2 cellular contexts compared by ENCODE assay signal in the genomic region with DNA sequence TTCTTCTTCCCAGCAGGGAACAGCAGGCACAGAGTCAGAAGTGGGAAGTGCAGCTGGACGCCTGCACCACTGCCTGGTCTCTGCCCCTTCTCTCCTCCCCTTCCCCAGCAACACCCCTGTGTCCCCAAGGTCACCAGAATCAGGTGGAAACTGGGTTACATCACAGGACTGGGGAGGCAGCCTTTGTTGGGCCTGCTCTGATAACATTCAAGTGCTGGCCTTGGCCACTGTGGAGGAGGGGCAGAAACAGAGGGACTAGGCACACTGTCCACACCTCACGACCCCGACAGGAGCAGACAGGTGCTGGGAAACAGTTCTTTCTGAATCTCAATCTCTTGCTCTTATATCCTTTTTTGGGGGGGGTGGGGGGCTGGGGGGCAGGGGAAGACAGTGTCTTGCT.
TF ChIP-seq lines count a peak whose summit lies in the region.
"Not testable (repeated sequence)": the region's sequence is repeated elsewhere in the genome, so short reads cannot be mapped to it uniquely, and the experiment has no call there.

No MANE protein-coding gene starts in this region.

TF ChIP-seq in K562, 482 proteins besides CTCF, POLR2A, EP300 and RAD21:
- peak; percentile 46; the same call in 1 of the 2 replicates for TF ChIP-seq ESRRA (IDR thresholded peaks at IDR 0.05; ENCODE audit: borderline replicate concordance, low read depth)

TF ChIP-seq in HepG2, 621 proteins besides CTCF, POLR2A, EP300 and RAD21 (continues in another document):
- peak; percentile 35; the same call in 1 of the 2 replicates for TF ChIP-seq NCOA2 (CRISPR knock-in tag; IDR thresholded peaks at IDR 0.05)
- peak; percentile 64 for TF ChIP-seq SALL1 (CRISPR knock-in tag; IDR thresholded peaks at IDR 0.05)
- peak; percentile 49; the same call in 1 of the 2 replicates for TF ChIP-seq SOX5 (CRISPR knock-in tag; IDR thresholded peaks at IDR 0.05; ENCODE audit: borderline replicate concordance)
- 0 out of 2 replicates have a peak, but pooled peaks have one; percentile 11 for TF ChIP-seq MED1 (CRISPR knock-in tag; IDR thresholded peaks at IDR 0.05)
- 0 out of 2 replicates have a peak, but pooled peaks have one; percentile 15 for TF ChIP-seq NR2C2 (CRISPR knock-in tag; IDR thresholded peaks at IDR 0.05; ENCODE audit: borderline replicate concordance)
- 0 out of 2 replicates have a peak, but pooled peaks have one; percentile 37 for TF ChIP-seq ZMYM3 (CRISPR knock-in tag; IDR thresholded peaks at IDR 0.05)
- TF ChIP-seq ZMYM4 (CRISPR knock-in tag; IDR thresholded peaks at IDR 0.05), result peak; percentile 40; the same call in 1 of the 2 replicates
- peak; percentile 84 for TF ChIP-seq ZNF121 (CRISPR knock-in tag; IDR thresholded peaks at IDR 0.05)
- TF ChIP-seq, protein P1, sequence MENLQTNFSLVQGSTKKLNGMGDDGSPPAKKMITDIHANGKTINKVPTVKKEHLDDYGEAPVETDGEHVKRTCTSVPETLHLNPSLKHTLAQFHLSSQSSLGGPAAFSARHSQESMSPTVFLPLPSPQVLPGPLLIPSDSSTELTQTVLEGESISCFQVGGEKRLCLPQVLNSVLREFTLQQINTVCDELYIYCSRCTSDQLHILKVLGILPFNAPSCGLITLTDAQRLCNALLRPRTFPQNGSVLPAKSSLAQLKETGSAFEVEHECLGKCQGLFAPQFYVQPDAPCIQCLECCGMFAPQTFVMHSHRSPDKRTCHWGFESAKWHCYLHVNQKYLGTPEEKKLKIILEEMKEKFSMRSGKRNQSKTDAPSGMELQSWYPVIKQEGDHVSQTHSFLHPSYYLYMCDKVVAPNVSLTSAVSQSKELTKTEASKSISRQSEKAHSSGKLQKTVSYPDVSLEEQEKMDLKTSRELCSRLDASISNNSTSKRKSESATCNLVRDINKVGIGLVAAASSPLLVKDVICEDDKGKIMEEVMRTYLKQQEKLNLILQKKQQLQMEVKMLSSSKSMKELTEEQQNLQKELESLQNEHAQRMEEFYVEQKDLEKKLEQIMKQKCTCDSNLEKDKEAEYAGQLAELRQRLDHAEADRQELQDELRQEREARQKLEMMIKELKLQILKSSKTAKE (CRISPR knock-in tag; IDR thresholded peaks at IDR 0.05; ENCODE audit: borderline replicate concordance), result peak; percentile 59; the same call in 1 of the 2 replicates
- TF ChIP-seq, protein P2, sequence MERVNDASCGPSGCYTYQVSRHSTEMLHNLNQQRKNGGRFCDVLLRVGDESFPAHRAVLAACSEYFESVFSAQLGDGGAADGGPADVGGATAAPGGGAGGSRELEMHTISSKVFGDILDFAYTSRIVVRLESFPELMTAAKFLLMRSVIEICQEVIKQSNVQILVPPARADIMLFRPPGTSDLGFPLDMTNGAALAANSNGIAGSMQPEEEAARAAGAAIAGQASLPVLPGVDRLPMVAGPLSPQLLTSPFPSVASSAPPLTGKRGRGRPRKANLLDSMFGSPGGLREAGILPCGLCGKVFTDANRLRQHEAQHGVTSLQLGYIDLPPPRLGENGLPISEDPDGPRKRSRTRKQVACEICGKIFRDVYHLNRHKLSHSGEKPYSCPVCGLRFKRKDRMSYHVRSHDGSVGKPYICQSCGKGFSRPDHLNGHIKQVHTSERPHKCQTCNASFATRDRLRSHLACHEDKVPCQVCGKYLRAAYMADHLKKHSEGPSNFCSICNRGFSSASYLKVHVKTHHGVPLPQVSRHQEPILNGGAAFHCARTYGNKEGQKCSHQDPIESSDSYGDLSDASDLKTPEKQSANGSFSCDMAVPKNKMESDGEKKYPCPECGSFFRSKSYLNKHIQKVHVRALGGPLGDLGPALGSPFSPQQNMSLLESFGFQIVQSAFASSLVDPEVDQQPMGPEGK (CRISPR knock-in tag; IDR thresholded peaks at IDR 0.05), result peak; percentile 59
- TF ChIP-seq NR2F6, SOX13, LCORL, NONO (IDR thresholded peaks at IDR 0.05): not testable (repeated sequence)
- TF ChIP-seq NR2F6 (CRISPR knock-in tag; IDR thresholded peaks at IDR 0.05), result peak; percentile 51; the same call in 1 of the 2 replicates
- 0 out of 2 replicates have a peak, but pooled peaks have one; percentile 36 for TF ChIP-seq ZNF451 (CRISPR knock-in tag; IDR thresholded peaks at IDR 0.05)
- TF ChIP-seq ZSCAN21 (CRISPR knock-in tag; IDR thresholded peaks at IDR 0.05; ENCODE audit: borderline replicate concordance), result peak; percentile 34; the same call in 1 of the 2 replicates
- TF ChIP-seq, protein P3, sequence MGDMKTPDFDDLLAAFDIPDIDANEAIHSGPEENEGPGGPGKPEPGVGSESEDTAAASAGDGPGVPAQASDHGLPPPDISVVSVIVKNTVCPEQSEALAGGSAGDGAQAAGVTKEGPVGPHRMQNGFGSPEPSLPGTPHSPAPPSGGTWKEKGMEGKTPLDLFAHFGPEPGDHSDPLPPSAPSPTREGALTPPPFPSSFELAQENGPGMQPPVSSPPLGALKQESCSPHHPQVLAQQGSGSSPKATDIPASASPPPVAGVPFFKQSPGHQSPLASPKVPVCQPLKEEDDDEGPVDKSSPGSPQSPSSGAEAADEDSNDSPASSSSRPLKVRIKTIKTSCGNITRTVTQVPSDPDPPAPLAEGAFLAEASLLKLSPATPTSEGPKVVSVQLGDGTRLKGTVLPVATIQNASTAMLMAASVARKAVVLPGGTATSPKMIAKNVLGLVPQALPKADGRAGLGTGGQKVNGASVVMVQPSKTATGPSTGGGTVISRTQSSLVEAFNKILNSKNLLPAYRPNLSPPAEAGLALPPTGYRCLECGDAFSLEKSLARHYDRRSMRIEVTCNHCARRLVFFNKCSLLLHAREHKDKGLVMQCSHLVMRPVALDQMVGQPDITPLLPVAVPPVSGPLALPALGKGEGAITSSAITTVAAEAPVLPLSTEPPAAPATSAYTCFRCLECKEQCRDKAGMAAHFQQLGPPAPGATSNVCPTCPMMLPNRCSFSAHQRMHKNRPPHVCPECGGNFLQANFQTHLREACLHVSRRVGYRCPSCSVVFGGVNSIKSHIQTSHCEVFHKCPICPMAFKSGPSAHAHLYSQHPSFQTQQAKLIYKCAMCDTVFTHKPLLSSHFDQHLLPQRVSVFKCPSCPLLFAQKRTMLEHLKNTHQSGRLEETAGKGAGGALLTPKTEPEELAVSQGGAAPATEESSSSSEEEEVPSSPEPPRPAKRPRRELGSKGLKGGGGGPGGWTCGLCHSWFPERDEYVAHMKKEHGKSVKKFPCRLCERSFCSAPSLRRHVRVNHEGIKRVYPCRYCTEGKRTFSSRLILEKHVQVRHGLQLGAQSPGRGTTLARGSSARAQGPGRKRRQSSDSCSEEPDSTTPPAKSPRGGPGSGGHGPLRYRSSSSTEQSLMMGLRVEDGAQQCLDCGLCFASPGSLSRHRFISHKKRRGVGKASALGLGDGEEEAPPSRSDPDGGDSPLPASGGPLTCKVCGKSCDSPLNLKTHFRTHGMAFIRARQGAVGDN (CRISPR knock-in tag; IDR thresholded peaks at IDR 0.05), result peak; percentile 27; the same call in 1 of the 2 replicates
- peak; percentile 28; the same call in 1 of the 2 replicates for TF ChIP-seq ZFY (CRISPR knock-in tag; IDR thresholded peaks at IDR 0.05)
- 0 out of 2 replicates have a peak, but pooled peaks have one; percentile 11 for TF ChIP-seq CEBPG (CRISPR knock-in tag; IDR thresholded peaks at IDR 0.05)
- TF ChIP-seq, protein P4, sequence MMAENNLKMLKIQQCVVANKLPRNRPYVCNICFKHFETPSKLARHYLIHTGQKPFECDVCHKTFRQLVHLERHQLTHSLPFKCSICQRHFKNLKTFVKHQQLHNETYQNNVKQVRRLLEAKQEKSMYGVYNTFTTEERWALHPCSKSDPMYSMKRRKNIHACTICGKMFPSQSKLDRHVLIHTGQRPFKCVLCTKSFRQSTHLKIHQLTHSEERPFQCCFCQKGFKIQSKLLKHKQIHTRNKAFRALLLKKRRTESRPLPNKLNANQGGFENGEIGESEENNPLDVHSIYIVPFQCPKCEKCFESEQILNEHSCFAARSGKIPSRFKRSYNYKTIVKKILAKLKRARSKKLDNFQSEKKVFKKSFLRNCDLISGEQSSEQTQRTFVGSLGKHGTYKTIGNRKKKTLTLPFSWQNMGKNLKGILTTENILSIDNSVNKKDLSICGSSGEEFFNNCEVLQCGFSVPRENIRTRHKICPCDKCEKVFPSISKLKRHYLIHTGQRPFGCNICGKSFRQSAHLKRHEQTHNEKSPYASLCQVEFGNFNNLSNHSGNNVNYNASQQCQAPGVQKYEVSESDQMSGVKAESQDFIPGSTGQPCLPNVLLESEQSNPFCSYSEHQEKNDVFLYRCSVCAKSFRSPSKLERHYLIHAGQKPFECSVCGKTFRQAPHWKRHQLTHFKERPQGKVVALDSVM (CRISPR knock-in tag; IDR thresholded peaks at IDR 0.05), result peak; percentile 42; the same call in 1 of the 2 replicates
- peak; percentile 44; the same call in 1 of the 2 replicates for TF ChIP-seq ZMYM2 (CRISPR knock-in tag; IDR thresholded peaks at IDR 0.05)
- 0 out of 2 replicates have a peak, but pooled peaks have one; percentile 34 for TF ChIP-seq ZNF331 (CRISPR knock-in tag; IDR thresholded peaks at IDR 0.05)
- TF ChIP-seq HDAC2 (CRISPR knock-in tag; IDR thresholded peaks at IDR 0.05), result peak; percentile 26; the same call in 1 of the 2 replicates
- peak in 1 of 2 experiments; percentile 82; a peak in 2 of 4 replicates for TF ChIP-seq SOX13 (CRISPR knock-in tag; conservative IDR thresholded peaks at IDR 0.05 in 1 of 2, IDR thresholded peaks at IDR 0.05 in 1 of 2)
- TF ChIP-seq FOXA3 (CRISPR knock-in tag; IDR thresholded peaks at IDR 0.05), result 0 out of 2 replicates have a peak, but pooled peaks have one; percentile 29
- TF ChIP-seq PITX1 (CRISPR knock-in tag; IDR thresholded peaks at IDR 0.05), result 0 out of 2 replicates have a peak, but pooled peaks have one; percentile 38
- peak; percentile 52 for TF ChIP-seq GATAD2A (CRISPR knock-in tag; IDR thresholded peaks at IDR 0.05)
- 0 out of 2 replicates have a peak, but pooled peaks have one; percentile 19 for TF ChIP-seq LCORL (CRISPR knock-in tag; IDR thresholded peaks at IDR 0.05)
- TF ChIP-seq TARDBP (CRISPR knock-in tag; IDR thresholded peaks at IDR 0.05), result peak; percentile 58; the same call in 1 of the 2 replicates
- peak; percentile 61 for TF ChIP-seq RARA (CRISPR knock-in tag; IDR thresholded peaks at IDR 0.05)
- TF ChIP-seq, protein P5, sequence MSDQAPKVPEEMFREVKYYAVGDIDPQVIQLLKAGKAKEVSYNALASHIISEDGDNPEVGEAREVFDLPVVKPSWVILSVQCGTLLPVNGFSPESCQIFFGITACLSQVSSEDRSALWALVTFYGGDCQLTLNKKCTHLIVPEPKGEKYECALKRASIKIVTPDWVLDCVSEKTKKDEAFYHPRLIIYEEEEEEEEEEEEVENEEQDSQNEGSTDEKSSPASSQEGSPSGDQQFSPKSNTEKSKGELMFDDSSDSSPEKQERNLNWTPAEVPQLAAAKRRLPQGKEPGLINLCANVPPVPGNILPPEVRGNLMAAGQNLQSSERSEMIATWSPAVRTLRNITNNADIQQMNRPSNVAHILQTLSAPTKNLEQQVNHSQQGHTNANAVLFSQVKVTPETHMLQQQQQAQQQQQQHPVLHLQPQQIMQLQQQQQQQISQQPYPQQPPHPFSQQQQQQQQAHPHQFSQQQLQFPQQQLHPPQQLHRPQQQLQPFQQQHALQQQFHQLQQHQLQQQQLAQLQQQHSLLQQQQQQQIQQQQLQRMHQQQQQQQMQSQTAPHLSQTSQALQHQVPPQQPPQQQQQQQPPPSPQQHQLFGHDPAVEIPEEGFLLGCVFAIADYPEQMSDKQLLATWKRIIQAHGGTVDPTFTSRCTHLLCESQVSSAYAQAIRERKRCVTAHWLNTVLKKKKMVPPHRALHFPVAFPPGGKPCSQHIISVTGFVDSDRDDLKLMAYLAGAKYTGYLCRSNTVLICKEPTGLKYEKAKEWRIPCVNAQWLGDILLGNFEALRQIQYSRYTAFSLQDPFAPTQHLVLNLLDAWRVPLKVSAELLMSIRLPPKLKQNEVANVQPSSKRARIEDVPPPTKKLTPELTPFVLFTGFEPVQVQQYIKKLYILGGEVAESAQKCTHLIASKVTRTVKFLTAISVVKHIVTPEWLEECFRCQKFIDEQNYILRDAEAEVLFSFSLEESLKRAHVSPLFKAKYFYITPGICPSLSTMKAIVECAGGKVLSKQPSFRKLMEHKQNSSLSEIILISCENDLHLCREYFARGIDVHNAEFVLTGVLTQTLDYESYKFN (CRISPR knock-in tag; conservative IDR thresholded peaks at IDR 0.05), result peak; percentile 75
- 0 out of 2 replicates have a peak, but pooled peaks have one; percentile 60 for TF ChIP-seq NONO (CRISPR knock-in tag; conservative IDR thresholded peaks at IDR 0.05)
- TF ChIP-seq, protein P6, sequence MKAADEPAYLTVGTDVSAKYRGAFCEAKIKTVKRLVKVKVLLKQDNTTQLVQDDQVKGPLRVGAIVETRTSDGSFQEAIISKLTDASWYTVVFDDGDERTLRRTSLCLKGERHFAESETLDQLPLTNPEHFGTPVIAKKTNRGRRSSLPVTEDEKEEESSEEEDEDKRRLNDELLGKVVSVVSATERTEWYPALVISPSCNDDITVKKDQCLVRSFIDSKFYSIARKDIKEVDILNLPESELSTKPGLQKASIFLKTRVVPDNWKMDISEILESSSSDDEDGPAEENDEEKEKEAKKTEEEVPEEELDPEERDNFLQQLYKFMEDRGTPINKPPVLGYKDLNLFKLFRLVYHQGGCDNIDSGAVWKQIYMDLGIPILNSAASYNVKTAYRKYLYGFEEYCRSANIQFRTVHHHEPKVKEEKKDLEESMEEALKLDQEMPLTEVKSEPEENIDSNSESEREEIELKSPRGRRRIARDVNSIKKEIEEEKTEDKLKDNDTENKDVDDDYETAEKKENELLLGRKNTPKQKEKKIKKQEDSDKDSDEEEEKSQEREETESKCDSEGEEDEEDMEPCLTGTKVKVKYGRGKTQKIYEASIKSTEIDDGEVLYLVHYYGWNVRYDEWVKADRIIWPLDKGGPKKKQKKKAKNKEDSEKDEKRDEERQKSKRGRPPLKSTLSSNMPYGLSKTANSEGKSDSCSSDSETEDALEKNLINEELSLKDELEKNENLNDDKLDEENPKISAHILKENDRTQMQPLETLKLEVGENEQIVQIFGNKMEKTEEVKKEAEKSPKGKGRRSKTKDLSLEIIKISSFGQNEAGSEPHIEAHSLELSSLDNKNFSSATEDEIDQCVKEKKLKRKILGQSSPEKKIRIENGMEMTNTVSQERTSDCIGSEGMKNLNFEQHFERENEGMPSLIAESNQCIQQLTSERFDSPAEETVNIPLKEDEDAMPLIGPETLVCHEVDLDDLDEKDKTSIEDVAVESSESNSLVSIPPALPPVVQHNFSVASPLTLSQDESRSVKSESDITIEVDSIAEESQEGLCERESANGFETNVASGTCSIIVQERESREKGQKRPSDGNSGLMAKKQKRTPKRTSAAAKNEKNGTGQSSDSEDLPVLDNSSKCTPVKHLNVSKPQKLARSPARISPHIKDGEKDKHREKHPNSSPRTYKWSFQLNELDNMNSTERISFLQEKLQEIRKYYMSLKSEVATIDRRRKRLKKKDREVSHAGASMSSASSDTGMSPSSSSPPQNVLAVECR (CRISPR knock-in tag; IDR thresholded peaks at IDR 0.05; ENCODE audit: borderline replicate concordance), result peak; percentile 17; the same call in 1 of the 2 replicates
- TF ChIP-seq FOXO1 (CRISPR knock-in tag; IDR thresholded peaks at IDR 0.05), result peak; percentile 38; the same call in 1 of the 2 replicates
- 0 out of 2 replicates have a peak, but pooled peaks have one; percentile 28 for TF ChIP-seq THAP11 (CRISPR knock-in tag; IDR thresholded peaks at IDR 0.05)
